In genomic region chr2:192035731-192036442, GRCh38 we compare ENCODE assay signal across 16 cellular contexts.
A peak's percentile ranks its signal among the peaks of the same experiment; 100 is the strongest.
DNase-seq lines count a peak whose midpoint lies in the region; ATAC-seq, FAIRE-seq and TF ChIP-seq lines count a peak whose summit lies in the region.
"Had no signal": no experiment of that assay in that cellular context is flagged by ENCODE, and none has a peak within 500 bp of the region (broad histone marks: within the 10 kb centered on the region; RNA-seq: fewer than 3 reads in every experiment).

No MANE protein-coding gene starts in this region.

- no peaks in the 10 kb centered on the region for H3K9me3 ChIP-seq in kidney (ENCODE audit: control insufficient read depth in 1 of 2, low read length in 2 of 2)
- H3K9me3 ChIP-seq: gastrocnemius medialis had no signal

- no peaks in the 10 kb centered on the region for H3K9me3 Mint-ChIP-seq in activated naive CD8-positive, alpha-beta T cell treated with anti-CD3 and anti-CD28 coated beads, Interleukin-2, amount 50 U/mL, for 24 hours
- H3K9me3 Mint-ChIP-seq: activated CD4-positive, alpha-beta memory T cell treated with anti-CD3 and anti-CD28 coated beads, Interleukin-2, amount 10 ng/mL, durations not matched to agents 7 days and 5 days had no signal

- H3K36me3 Mint-ChIP-seq in activated naive CD8-positive, alpha-beta T cell treated with anti-CD3 and anti-CD28 coated beads, Interleukin-2, amount 50 U/mL, for 24 hours (ENCODE audit: low read depth), result no peaks in the 10 kb centered on the region
- H3K36me3 Mint-ChIP-seq: CD4-positive, CD25-positive, alpha-beta regulatory T cell had no signal

- H3K9ac ChIP-seq in kidney (ENCODE audit: low read length in 2 of 2), result no peak overlapping the region

- FAIRE-seq in H54 (lab: Jason Lieb, UNC), result peak; percentile 74
- no peak for FAIRE-seq in kidney (lab: Jason Lieb, UNC)

- no peaks in the 10 kb centered on the region for H3K4me1 Mint-ChIP-seq in activated naive CD8-positive, alpha-beta T cell treated with anti-CD3 and anti-CD28 coated beads, Interleukin-2, amount 50 U/mL, for 24 hours
- H3K4me1 Mint-ChIP-seq: activated CD4-positive, alpha-beta memory T cell treated with anti-CD3 and anti-CD28 coated beads, Interleukin-2, amount 10 ng/mL, durations not matched to agents 7 days and 5 days; CD4-positive, CD25-positive, alpha-beta regulatory T cell had no signal

- no peak overlapping the region for H3K4me3 Mint-ChIP-seq in activated naive CD8-positive, alpha-beta T cell treated with anti-CD3 and anti-CD28 coated beads, Interleukin-2, amount 50 U/mL, for 24 hours
- H3K4me3 Mint-ChIP-seq: activated CD4-positive, alpha-beta memory T cell treated with anti-CD3 and anti-CD28 coated beads, Interleukin-2, amount 10 ng/mL, durations not matched to agents 7 days and 5 days; CD4-positive, CD25-positive, alpha-beta regulatory T cell had no signal

- peak overlapping the region; percentile 99 for H2AFZ ChIP-seq in ACC112 (ENCODE audit: low read length, unreplicated experiment)

- TF ChIP-seq CTCF in WI38 (IDR thresholded peaks at IDR 0.05; ENCODE audit: low read depth, low read length), result no peak
- TF ChIP-seq CTCF in kidney (IDR thresholded peaks at IDR 0.05; ENCODE audit: borderline replicate concordance, extremely low read depth, insufficient read depth), result no peak

- no peak for ATAC-seq in GM18870 (IDR thresholded peaks at IDR 0.05; ENCODE audit: unreplicated experiment)
- no peak for ATAC-seq in activated naive CD8-positive, alpha-beta T cell treated with anti-CD3 and anti-CD28 coated beads, Interleukin-2, amount 50 U/mL, for 24 hours
- ATAC-seq: gastrocnemius medialis, left cardiac atrium had no signal

- H3K79me2 ChIP-seq in ACC112 (ENCODE audit: control insufficient read depth, insufficient read depth, low read length, unreplicated experiment), result no peaks in the 10 kb centered on the region

- no peaks in the 10 kb centered on the region for H3K27me3 Mint-ChIP-seq in activated naive CD8-positive, alpha-beta T cell treated with anti-CD3 and anti-CD28 coated beads, Interleukin-2, amount 50 U/mL, for 24 hours
- H3K27me3 Mint-ChIP-seq: CD4-positive, CD25-positive, alpha-beta regulatory T cell had no signal

- intact Hi-C loops in kidney (cut with DNase I), result no loop called here

- DNase-seq in H54 (ENCODE audit: insufficient read length, low spot score) (peak; percentile 2), iris pigment epithelial cell (ENCODE audit: low read depth) (peak; percentile 84), kidney (no peak), NCI-H2029 treated with DMSO at 0.1 percent for 48 hours (lab: John Stamatoyannopoulos, UW) (no peak)
- no peak for DNase-seq in activated naive CD8-positive, alpha-beta T cell treated with anti-CD3 and anti-CD28 coated beads, Interleukin-2, amount 50 U/mL, for 24 hours
- DNase-seq: activated CD4-positive, alpha-beta memory T cell treated with anti-CD3 and anti-CD28 coated beads, Interleukin-2, amount 10 ng/mL, durations not matched to agents 7 days and 5 days; activated naive CD4-positive, alpha-beta T cell treated with Interleukin-2 at 50 U/mL for 16 hours; CD4-positive, CD25-positive, alpha-beta regulatory T cell; gastrocnemius medialis; GOT3; left cardiac atrium; NCI-H1694 treated with DMSO at 0.1 percent for 48 hours; T-helper 2 cell had no signal

- no peak overlapping the region for H3K27ac Mint-ChIP-seq in activated naive CD8-positive, alpha-beta T cell treated with anti-CD3 and anti-CD28 coated beads, Interleukin-2, amount 50 U/mL, for 24 hours
- H3K27ac Mint-ChIP-seq: activated CD4-positive, alpha-beta memory T cell treated with anti-CD3 and anti-CD28 coated beads, Interleukin-2, amount 10 ng/mL, durations not matched to agents 7 days and 5 days; CD4-positive, CD25-positive, alpha-beta regulatory T cell had no signal

- TF ChIP-seq POLR2A in H54 (IDR thresholded peaks at IDR 0.05; ENCODE audit: low read depth, low read length), result no peak

- no peaks in the 10 kb centered on the region for H3K4me1 ChIP-seq in ACC112 (ENCODE audit: control insufficient read depth, insufficient read depth, low read length, unreplicated experiment)
- H3K4me1 ChIP-seq in kidney (ENCODE audit: control insufficient read depth in 1 of 2, insufficient read depth in 1 of 2, low read depth in 1 of 2, low read length in 2 of 2), result no peaks in the 10 kb centered on the region
- H3K4me1 ChIP-seq: gastrocnemius medialis had no signal

- H3K36me3 ChIP-seq in ACC112 (ENCODE audit: insufficient read depth, low read length), result no peaks in the 10 kb centered on the region
- H3K36me3 ChIP-seq in kidney (ENCODE audit: control insufficient read depth in 1 of 2, insufficient read depth in 2 of 2, low read length in 2 of 2), result no peaks in the 10 kb centered on the region
- H3K36me3 ChIP-seq: gastrocnemius medialis had no signal

- no peaks in the 10 kb centered on the region for H3K27me3 ChIP-seq in ACC112 (ENCODE audit: insufficient read depth, low read length)
- H3K27me3 ChIP-seq: gastrocnemius medialis had no signal

- H3K4me3 ChIP-seq in ACC112 (ENCODE audit: low read depth, low read length) (peak overlapping the region; percentile 64), WI38 (ENCODE audit: low read depth, low read length) (peak overlapping the region; percentile 38), kidney (ENCODE audit: low read length in 2 of 2) (no peak overlapping the region)
- H3K4me3 ChIP-seq: gastrocnemius medialis had no signal

- H3K27ac ChIP-seq in ACC112 (ENCODE audit: low read depth, low read length) (no peak overlapping the region), kidney (ENCODE audit: low read depth in 2 of 2, low read length in 2 of 2) (no peak overlapping the region)
- H3K27ac ChIP-seq: gastrocnemius medialis had no signal

Comparison
In these comparisons a context has a peak if more than half of its experiments do, and no peak if none do; other contexts are left out.
1. H3K4me3 ChIP-seq: peak in ACC112 (single experiment) and WI38 (single experiment); none in kidney (0 of 2).
2. DNase-seq: peak in H54 (single experiment) and iris pigment epithelial cell (single experiment); none in activated naive CD8-positive, alpha-beta T cell treated with anti-CD3 and anti-CD28 coated beads, Interleukin-2, amount 50 U/mL, for 24 hours (single experiment), kidney (single experiment) and NCI-H2029 treated with DMSO at 0.1 percent for 48 hours (single experiment).